ENCODE assay signal across 27 cellular contexts in genomic region chr13:27641711-27642502, GRCh38. TPM values are rescaled to one million over a fixed set of nuclear protein-coding genes. Genes with fewer than 3 reads are reported as not detected.
DNase-seq lines count a peak whose midpoint lies in the region; ATAC-seq and TF ChIP-seq lines count a peak whose summit lies in the region.
"Had no signal": no experiment of that assay in that cellular context is flagged by ENCODE, and none has a peak within 500 bp of the region (broad histone marks: within the 10 kb centered on the region; RNA-seq: fewer than 3 reads in every experiment).

No MANE protein-coding gene starts in this region.

- peaks cover 4% of the 10 kb centered on the region for H3K36me3 Mint-ChIP-seq in MCF 10A (ENCODE audit: insufficient read depth, unreplicated experiment)
- peaks cover 3% of the 10 kb centered on the region for H3K36me3 Mint-ChIP-seq in effector memory CD8-positive, alpha-beta T cell (ENCODE audit: insufficient read depth)

- dilution Hi-C loops in mammary epithelial cell (cut with HindIII; ENCODE audit: low sequenced_read_pairs) = no loop called here

- H3K4me2 ChIP-seq in mammary epithelial cell (ENCODE audit: insufficient read depth, low read depth, low read length) = no peak overlapping the region

- no peak overlapping the region for H3K9ac ChIP-seq in mammary epithelial cell (ENCODE audit: insufficient read depth, low read length)
- no peak overlapping the region for H3K9ac ChIP-seq in liver (ENCODE audit: low read depth in 1 of 2, low read length in 2 of 2)

- H3K27me3 Mint-ChIP-seq in MCF 10A (ENCODE audit: insufficient read depth, unreplicated experiment) = no peaks in the 10 kb centered on the region
- no peaks in the 10 kb centered on the region for H3K27me3 Mint-ChIP-seq in effector memory CD8-positive, alpha-beta T cell
- H3K27me3 Mint-ChIP-seq: activated CD4-positive, alpha-beta T cell treated with anti-CD3 and anti-CD28 coated beads for 36 hours; activated naive CD8-positive, alpha-beta T cell treated with anti-CD3 and anti-CD28 coated beads, Interleukin-2, amount 10 ng/mL, durations not matched to agents 7 days and 5 days; CD8-positive, alpha-beta memory T cell; dendritic cell treated with granulocyte-macrophage colony-stimulating factor and Interleukin-4, amounts not matched to agents 40 ng/mL and 50 ng/mL, for 4 days had no signal

- no peak overlapping the region for H3K27ac ChIP-seq in mammary epithelial cell (ENCODE audit: insufficient read depth, low read depth, low read length)
- no peak overlapping the region for H3K27ac ChIP-seq in liver (ENCODE audit: low read depth in 1 of 2, low read length in 2 of 2)
- H3K27ac ChIP-seq in thymus (ENCODE audit: low read depth) = peak overlapping the region; percentile 42

- H3K79me2 ChIP-seq in mammary epithelial cell (ENCODE audit: insufficient read depth, low read length) = peaks cover 78% of the 10 kb centered on the region

- no peaks in the 10 kb centered on the region for H3K9me3 ChIP-seq in mammary epithelial cell (replicated peaks; ENCODE audit: insufficient read depth, low read length)
- H3K9me3 ChIP-seq in liver (ENCODE audit: control insufficient read depth in 4 of 4, low read length in 3 of 4) = no peaks in the 10 kb centered on the region
- no peaks in the 10 kb centered on the region for H3K9me3 ChIP-seq in thymus (ENCODE audit: control insufficient read depth)
- H3K9me3 ChIP-seq: transverse colon had no signal

- H3K36me3 ChIP-seq in mammary epithelial cell (ENCODE audit: insufficient read depth, low read length) (no peaks in the 10 kb centered on the region), liver (ENCODE audit: control insufficient read depth in 4 of 4, insufficient read depth in 3 of 4, low read depth in 1 of 4, low read length in 3 of 4) (peaks cover 0 to 2% (median 0%) of the 10 kb centered on the region in 4 donors), thymus (ENCODE audit: control insufficient read depth, insufficient read depth) (no peaks in the 10 kb centered on the region)
- H3K36me3 ChIP-seq: transverse colon had no signal

- ATAC-seq in effector memory CD8-positive, alpha-beta T cell (replicated peaks) = peak; percentile 27
- ATAC-seq: activated CD4-positive, alpha-beta T cell treated with anti-CD3 and anti-CD28 coated beads for 36 hours; HCT116 had no signal

- no peaks in the 10 kb centered on the region for H3K9me3 Mint-ChIP-seq in MCF 10A (ENCODE audit: unreplicated experiment)
- no peaks in the 10 kb centered on the region for H3K9me3 Mint-ChIP-seq in effector memory CD8-positive, alpha-beta T cell
- H3K9me3 Mint-ChIP-seq: CD8-positive, alpha-beta memory T cell; dendritic cell treated with granulocyte-macrophage colony-stimulating factor and Interleukin-4, amounts not matched to agents 40 ng/mL and 50 ng/mL, for 4 days had no signal

- H3K4me3 Mint-ChIP-seq in MCF 10A (ENCODE audit: unreplicated experiment) = no peak overlapping the region
- H3K4me3 Mint-ChIP-seq in effector memory CD8-positive, alpha-beta T cell = no peak overlapping the region
- H3K4me3 Mint-ChIP-seq: activated CD4-positive, alpha-beta T cell treated with anti-CD3 and anti-CD28 coated beads for 36 hours; activated naive CD8-positive, alpha-beta T cell treated with anti-CD3 and anti-CD28 coated beads, Interleukin-2, amount 10 ng/mL, durations not matched to agents 7 days and 5 days; CD8-positive, alpha-beta memory T cell; dendritic cell treated with granulocyte-macrophage colony-stimulating factor and Interleukin-4, amounts not matched to agents 40 ng/mL and 50 ng/mL, for 4 days had no signal

- H4K20me1 ChIP-seq in mammary epithelial cell (ENCODE audit: insufficient read depth, low read length) = no peaks in the 10 kb centered on the region

- intact Hi-C loops in MCF 10A (cut with micrococcal nuclease) = no loop called here
- intact Hi-C loops in mammary epithelial cell (cut with micrococcal nuclease) = no loop called here

- H3K4me1 ChIP-seq in mammary epithelial cell (ENCODE audit: insufficient read depth, low read length) (peaks cover 38% of the 10 kb centered on the region), liver (ENCODE audit: control insufficient read depth in 4 of 4, insufficient read depth in 4 of 4, low read length in 3 of 4) (peaks cover 2 to 21% (median 9%) of the 10 kb centered on the region in 4 donors), thymus (ENCODE audit: control insufficient read depth, insufficient read depth, low read length) (no peaks in the 10 kb centered on the region)

- H3K4me3 ChIP-seq in mammary epithelial cell (replicated peaks in 1 of 3; ENCODE audit: insufficient read depth in 1 of 3, low read depth in 2 of 3, low read length in 3 of 3) (no peak overlapping the region), liver (ENCODE audit: low read depth in 1 of 3, low read length in 3 of 3) (no peak overlapping the region), thymus (ENCODE audit: low read length) (no peak overlapping the region)
- H3K4me3 ChIP-seq: skin epidermis, transverse colon had no signal

- POLR2A ChIA-PET in MCF 10A (lab: Yijun Ruan, JAX) = interaction anchor here (0.5 to 7.5 kb wide), 2 partner anchors 21 to 278 kb away, joined by 4 to 108 read pairs; partner anchors contain the start of genes LNX2, PDX1 and POLR1D

- TF ChIP-seq RAD21 in liver (IDR thresholded peaks at IDR 0.05) = no peak

- in situ Hi-C loops in mammary epithelial cell (cut with MboI; ENCODE audit: low sequenced_read_pairs in 2 of 2) = no loop called here

- CTCF ChIA-PET in MCF 10A (lab: Yijun Ruan, JAX) (interaction anchor here (1.0 to 1.6 kb wide), 5 partner anchors 20 to 188 kb away, joined by 3 to 9 read pairs (median 3); partner anchors contain the start of gene POLR1D), mammary epithelial cell (lab: Charles Lee; ENCODE audit: low non-redundant PET) (interaction anchor here (0.6 kb wide), 1 partner anchor 357 kb away, joined by 3 read pairs; no protein-coding TSS in a partner anchor)

- H3K4me1 Mint-ChIP-seq in MCF 10A (ENCODE audit: insufficient read depth, unreplicated experiment) = peaks cover 46% of the 10 kb centered on the region
- H3K4me1 Mint-ChIP-seq in effector memory CD8-positive, alpha-beta T cell (ENCODE audit: low read depth in 2 of 2) = peaks cover 24 to 68% of the 10 kb centered on the region in 2 donors

- H3K27me3 ChIP-seq in mammary epithelial cell (ENCODE audit: insufficient read depth, low read length) (no peaks in the 10 kb centered on the region), liver (ENCODE audit: control insufficient read depth in 4 of 4, insufficient read depth in 4 of 4, low read length in 3 of 4) (no peaks in the 10 kb centered on the region), thymus (ENCODE audit: control insufficient read depth, insufficient read depth) (no peaks in the 10 kb centered on the region)
- H3K27me3 ChIP-seq: transverse colon had no signal

- DNase-seq in MCF 10A (ENCODE audit: unreplicated experiment) (no peak), mammary epithelial cell (no peak), CD1c-positive myeloid dendritic cell (ENCODE audit: extremely low spot score) (no peak), UCSD-AML1 (lab: John Stamatoyannopoulos, UW; ENCODE audit: unreplicated experiment) (no peak), SK-N-DZ (ENCODE audit: low spot score) (no peak)
- DNase-seq in effector memory CD8-positive, alpha-beta T cell = no peak
- DNase-seq: activated CD4-positive, alpha-beta T cell treated with anti-CD3 and anti-CD28 coated beads for 36 hours; activated CD8-positive, alpha-beta memory T cell treated with anti-CD3 and anti-CD28 coated beads for 24 hours; activated gamma-delta T cell; activated naive CD8-positive, alpha-beta T cell treated with anti-CD3 and anti-CD28 coated beads, Interleukin-2, amount 10 ng/mL, durations not matched to agents 7 days and 5 days; caudate nucleus; CD8-positive, alpha-beta memory T cell; DMS 273 treated with DMSO at 0.1 percent for 48 hours; glutamatergic neuron; KG1; NCI-H1417; NCI-H2029 treated with DMSO at 0.1 percent for 48 hours; NCI-H2227 treated with DMSO at 0.1 percent for 48 hours; NCI-H774; stimulated activated CD4-positive, alpha-beta T cell treated with anti-CD3 and anti-CD28 coated beads, Interleukin-2, amount 100 ng/mL, for 24 hours; T-helper 2 cell; transverse colon had no signal

- peak overlapping the region; percentile 5 for H3K27ac Mint-ChIP-seq in MCF 10A (ENCODE audit: low read depth, unreplicated experiment)
- peak overlapping the region in 1 of 2 donors; percentile 42 for H3K27ac Mint-ChIP-seq in effector memory CD8-positive, alpha-beta T cell
- H3K27ac Mint-ChIP-seq: activated CD4-positive, alpha-beta T cell treated with anti-CD3 and anti-CD28 coated beads for 36 hours; activated naive CD8-positive, alpha-beta T cell treated with anti-CD3 and anti-CD28 coated beads, Interleukin-2, amount 10 ng/mL, durations not matched to agents 7 days and 5 days; dendritic cell treated with granulocyte-macrophage colony-stimulating factor and Interleukin-4, amounts not matched to agents 40 ng/mL and 50 ng/mL, for 4 days had no signal

- TF ChIP-seq CTCF in MCF 10A (IDR thresholded peaks at IDR 0.05; ENCODE audit: unreplicated experiment) = no peak
- TF ChIP-seq CTCF in mammary epithelial cell (conservative IDR thresholded peaks at IDR 0.05 in 1 of 2, IDR thresholded peaks at IDR 0.05 in 1 of 2; ENCODE audit: extremely low read depth in 1 of 2, insufficient read depth in 1 of 2, low read depth in 1 of 2, low read length in 2 of 2) = no peak
- no peak for TF ChIP-seq CTCF in liver (IDR thresholded peaks at IDR 0.05; ENCODE audit: low read depth, low read length, missing input control)

- H2AFZ ChIP-seq in mammary epithelial cell (ENCODE audit: low read depth, low read length) = no peak overlapping the region

- BruUV-seq in MCF 10A (replicated peaks; lab: Mats Ljungman, UMichigan) (no TSS peak), mammary epithelial cell (replicated peaks; lab: Mats Ljungman, UMichigan) (no TSS peak)

- 70% methylated on average over 4 of the region's 4 CpGs for WGBS in mammary epithelial cell (ENCODE audit: low coverage, missing lambda C conversion rate)
- WGBS in liver = 65% methylated on average over 4 of the region's 4 CpGs
- WGBS in thymus = 98% methylated on average over 4 of the region's 4 CpGs

TF ChIP-seq in liver, 16 proteins besides CTCF, POLR2A, EP300 and RAD21 (continues in another document):
- TF ChIP-seq SP1 (IDR thresholded peaks at IDR 0.05) (peak; percentile 33), TAF1 (conservative IDR thresholded peaks at IDR 0.05) (no peak)

RNA-seq across cellular contexts. Expression of gene POLR1D, which starts 20.2 kb away (rescaled TPM):
- total RNA-seq in MCF 10A (2022) (123 and 146 TPM in 2 replicates), mammary epithelial cell (100 to 1,000 TPM in 1 of 2 donors, 10 to 100 TPM in 1; 89.0 to 140 TPM), liver (10 to 100 TPM; 33.8 to 45.0 TPM)
- polyA plus RNA-seq in mammary epithelial cell (134 TPM), liver (10 to 100 TPM; 31.4 to 33.3 TPM), thymus (221 TPM)
- 75.5 TPM for polyA minus RNA-seq in mammary epithelial cell
- 214 and 220 TPM in 2 replicates for polyA plus RNA-seq in SK-N-DZ (2014; cell fraction: cytosol; rRNA removed)
- polyA plus RNA-seq in SK-N-DZ (2014; cell fraction: nucleus; rRNA removed) = 221 TPM in 2 replicates

RNA-seq across cellular contexts. Expression of gene LNX2, which starts 21.6 kb away (rescaled TPM):
- total RNA-seq in MCF 10A (2022) = 12.3 and 15.6 TPM in 2 replicates
- total RNA-seq in mammary epithelial cell = 10 to 100 TPM; 16.1 to 26.3 TPM
- 10.0 TPM for polyA plus RNA-seq in mammary epithelial cell
- polyA minus RNA-seq in mammary epithelial cell = 24.8 TPM
- total RNA-seq in liver = 10 to 100 TPM; 13.8 to 25.9 TPM
- 10 to 100 TPM in 1 of 2 donors, 1 to 10 TPM in 1; 6.2 to 12.8 TPM for polyA plus RNA-seq in liver
- 9.4 TPM for polyA plus RNA-seq in thymus
- 5.9 and 6.0 TPM in 2 replicates for polyA plus RNA-seq in SK-N-DZ (2014; cell fraction: cytosol; rRNA removed)
- 2.1 and 2.7 TPM in 2 replicates for polyA plus RNA-seq in SK-N-DZ (2014; cell fraction: nucleus; rRNA removed)
